15 cellular contexts compared by ENCODE assay signal in the genomic region with DNA sequence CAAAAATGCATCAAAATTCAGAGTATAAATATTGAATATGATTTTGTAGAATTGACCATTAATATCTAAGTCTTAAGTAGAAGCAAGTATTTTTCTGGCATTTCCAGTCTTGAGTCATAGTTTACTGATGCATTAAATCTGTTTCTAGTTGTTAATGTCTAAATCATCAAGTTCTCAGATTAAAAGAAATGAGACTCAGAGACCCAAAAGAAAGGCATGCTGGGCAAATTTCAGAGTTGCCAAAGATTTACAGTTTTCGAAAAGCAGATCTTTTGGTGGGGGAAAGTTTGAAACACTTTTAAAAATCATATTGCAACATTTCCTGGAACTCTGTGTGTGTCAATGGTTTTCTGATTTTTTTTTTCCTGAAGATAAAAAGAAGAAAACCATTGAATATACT.
DNase-seq lines count a peak whose midpoint lies in the region; ATAC-seq, FAIRE-seq and TF ChIP-seq lines count a peak whose summit lies in the region.
"Had no signal": no experiment of that assay in that cellular context is flagged by ENCODE, and none has a peak within 500 bp of the region (broad histone marks: within the 10 kb centered on the region; RNA-seq: fewer than 3 reads in every experiment).

No MANE protein-coding gene starts in this region.

- peaks cover 2% of the 10 kb centered on the region for H3K27me3 Mint-ChIP-seq in astrocyte (ENCODE audit: low read depth, unreplicated experiment)
- no peaks in the 10 kb centered on the region for H3K27me3 Mint-ChIP-seq in activated T-cell treated with anti-CD3 and anti-CD28 coated beads, Interleukin-2, amount 50 U/mL, for 24 hours

- H3K4me2 ChIP-seq in GM23248 (ENCODE audit: unreplicated experiment), result peak overlapping the region; percentile 52
- H3K4me2 ChIP-seq in astrocyte (ENCODE audit: low read length), result no peak overlapping the region
- H3K4me2 ChIP-seq in HepG2 (ENCODE audit: low read depth, low read length), result no peak overlapping the region

- no peak for TF ChIP-seq EP300 in HepG2 (IDR thresholded peaks at IDR 0.05; ENCODE audit: low read depth in 2 of 2, low read length in 2 of 2)
- no peak for TF ChIP-seq EP300 in HepG2 (CRISPR knock-in tag; IDR thresholded peaks at IDR 0.05; ENCODE audit: borderline replicate concordance)

- H3K36me3 ChIP-seq in GM23248 (ENCODE audit: low read depth) (no peaks in the 10 kb centered on the region), astrocyte (ENCODE audit: insufficient read depth, low read length) (no peaks in the 10 kb centered on the region), HepG2 (replicated peaks in 1 of 2; ENCODE audit: control insufficient read depth in 1 of 2, insufficient read depth in 2 of 2, low read length in 2 of 2) (no peaks in the 10 kb centered on the region)
- H3K36me3 ChIP-seq: suprapubic skin had no signal

- H3K4me1 ChIP-seq in GM23248 (ENCODE audit: insufficient read depth), result peaks cover 56% of the 10 kb centered on the region
- H3K4me1 ChIP-seq in astrocyte (ENCODE audit: insufficient read depth, low read length), result peaks cover 37% of the 10 kb centered on the region
- H3K4me1 ChIP-seq in HepG2 (ENCODE audit: insufficient read depth, low read length), result no peaks in the 10 kb centered on the region; the same call in 1 of the 2 replicates

- H3K4me3 ChIP-seq in GM23248, result no peak overlapping the region
- H3K4me3 ChIP-seq in astrocyte (ENCODE audit: insufficient read depth, low read depth, low read length), result no peak overlapping the region
- no peak overlapping the region for H3K4me3 ChIP-seq in HepG2 (replicated peaks in 1 of 3; ENCODE audit: insufficient read depth in 1 of 3, low read depth in 2 of 3, low read length in 3 of 3)
- H3K4me3 ChIP-seq: suprapubic skin had no signal

- H2AFZ ChIP-seq in GM23248 (no peak overlapping the region), astrocyte (ENCODE audit: low read depth, low read length) (no peak overlapping the region), HepG2 (ENCODE audit: low read length) (no peak overlapping the region)

- CTCF ChIA-PET in HepG2 (lab: Yijun Ruan, JAX; ENCODE audit: low intra/inter-chr PET ratio, low total read pairs), result no interaction called here

- TF ChIP-seq CTCF in astrocyte (IDR thresholded peaks at IDR 0.05; ENCODE audit: insufficient read depth, low read depth, low read length) (no peak), HepG2 (CRISPR knock-in tag; IDR thresholded peaks at IDR 0.05) (no peak)

- H3K36me3 Mint-ChIP-seq in astrocyte (ENCODE audit: low read depth, unreplicated experiment), result no peaks in the 10 kb centered on the region
- H3K36me3 Mint-ChIP-seq in activated T-cell treated with anti-CD3 and anti-CD28 coated beads, Interleukin-2, amount 50 U/mL, for 24 hours (ENCODE audit: low read depth), result no peaks in the 10 kb centered on the region

- peak; percentile 44 for DNase-seq in AG20443 (ENCODE audit: low spot score)
- peak; percentile 70 for DNase-seq in GM23248
- peak; percentile 63 for DNase-seq in astrocyte (ENCODE audit: low read depth)
- DNase-seq in kidney tubule cell (ENCODE audit: low spot score), result peak; percentile 69
- DNase-seq in COLO668 (lab: John Stamatoyannopoulos, UW; ENCODE audit: unreplicated experiment), result no peak
- no peak for DNase-seq in activated T-cell treated with anti-CD3 and anti-CD28 coated beads, Interleukin-2, amount 50 U/mL, for 24 hours
- no peak for DNase-seq in HepG2 (ENCODE audit: low spot score)
- DNase-seq in SKM-1 treated with dmso at 0.1 percent for 144 hours (lab: John Stamatoyannopoulos, UW; ENCODE audit: unreplicated experiment), result no peak
- DNase-seq: activated CD4-positive, alpha-beta T cell treated with anti-CD3 and anti-CD28 coated beads, Interleukin-2, amount 50 U/mL, for 1 hour; Calu3; MM.1S; small intestine had no signal

- no TSS peak for BruUV-seq in HepG2 (replicated peaks; lab: Mats Ljungman, UMichigan)

- FAIRE-seq in astrocyte (lab: Jason Lieb, UNC) (no peak), HepG2 (lab: Jason Lieb, UNC) (no peak)
- FAIRE-seq: small intestine had no signal

- peaks cover 18% of the 10 kb centered on the region for H3K4me1 Mint-ChIP-seq in astrocyte (ENCODE audit: low read depth, unreplicated experiment)
- H3K4me1 Mint-ChIP-seq in activated T-cell treated with anti-CD3 and anti-CD28 coated beads, Interleukin-2, amount 50 U/mL, for 24 hours (ENCODE audit: low read depth), result peaks cover 45% of the 10 kb centered on the region

- no peak for TF ChIP-seq POLR2A in HepG2 (IDR thresholded peaks at IDR 0.05; ENCODE audit: insufficient read depth in 1 of 2, low read depth in 2 of 2, low read length in 2 of 2)

- peaks cover 38% of the 10 kb centered on the region for H3F3A ChIP-seq in GM23248 (ENCODE audit: insufficient read depth)

- 0 to 2% methylated on average over 1 of the region's 1 CpG for WGBS in GM23248 (ENCODE audit: low coverage in 1 of 2, low lambda C conversion rate in 2 of 2, missing lambda C conversion rate in 2 of 2), 2 experiments
- 70% methylated on average over 1 of the region's 1 CpG for WGBS in HepG2 (ENCODE audit: low lambda C conversion rate)

- H3K27ac ChIP-seq in GM23248, result peak overlapping the region; percentile 36
- H3K27ac ChIP-seq in astrocyte (ENCODE audit: low read depth, low read length), result no peak overlapping the region
- H3K27ac ChIP-seq in HepG2 (ENCODE audit: extremely low read length, insufficient read depth, low read length), result no peak overlapping the region
- H3K27ac ChIP-seq: epithelial cell of prostate, RWPE1, suprapubic skin had no signal

- H3K9ac ChIP-seq in GM23248, result peak overlapping the region; percentile 11; the same call in 1 of the 2 replicates
- H3K9ac ChIP-seq in astrocyte (ENCODE audit: low read length), result no peak overlapping the region
- H3K9ac ChIP-seq in HepG2 (ENCODE audit: insufficient read depth, low read depth, low read length), result no peak overlapping the region

- no peak overlapping the region for H3K27ac Mint-ChIP-seq in astrocyte (ENCODE audit: unreplicated experiment)
- H3K27ac Mint-ChIP-seq in activated T-cell treated with anti-CD3 and anti-CD28 coated beads, Interleukin-2, amount 50 U/mL, for 24 hours, result no peak overlapping the region

- H3K79me2 ChIP-seq in GM23248 (ENCODE audit: insufficient read depth), result no peaks in the 10 kb centered on the region
- no peaks in the 10 kb centered on the region for H3K79me2 ChIP-seq in astrocyte (ENCODE audit: insufficient read depth, low read length)
- H3K79me2 ChIP-seq in HepG2 (ENCODE audit: insufficient read depth, low read length), result no peaks in the 10 kb centered on the region

- H3K9me2 ChIP-seq in GM23248 (ENCODE audit: insufficient read depth), result no peaks in the 10 kb centered on the region

- intact Hi-C loops in HepG2 (cut with micrococcal nuclease; ENCODE audit: unreplicated experiment), result no loop called here

- no peak for TF ChIP-seq RAD21 in HepG2 (CRISPR knock-in tag; IDR thresholded peaks at IDR 0.05)

- in situ Hi-C loops in GM23248 (cut with MboI) (loop anchor here (10.0 kb wide), 1 partner anchor 177 kb away; a partner anchor contains a TSS), HepG2 (cut with HindIII; ENCODE audit: extremely low pct_ligation_motif_present, low pct_unique_long_range_greater_than_20kb) (no loop called here)

- ATAC-seq in HepG2, result no peak

- POLR2A ChIA-PET in HepG2 (lab: Yijun Ruan, JAX), result no interaction called here

- no peaks in the 10 kb centered on the region for H3K27me3 ChIP-seq in GM23248 (replicated peaks; ENCODE audit: insufficient read depth)
- no peaks in the 10 kb centered on the region for H3K27me3 ChIP-seq in astrocyte (ENCODE audit: insufficient read depth, low read length)
- H3K27me3 ChIP-seq in HepG2 (ENCODE audit: control insufficient read depth in 1 of 2, insufficient read depth in 2 of 2, low read length in 2 of 2), result no peaks in the 10 kb centered on the region
- H3K27me3 ChIP-seq: suprapubic skin had no signal

- H3K4me3 Mint-ChIP-seq in astrocyte (ENCODE audit: unreplicated experiment), result no peak overlapping the region
- H3K4me3 Mint-ChIP-seq in activated T-cell treated with anti-CD3 and anti-CD28 coated beads, Interleukin-2, amount 50 U/mL, for 24 hours, result no peak overlapping the region

- H3K9me3 ChIP-seq in GM23248 (ENCODE audit: low read depth), result no peaks in the 10 kb centered on the region
- H3K9me3 ChIP-seq in astrocyte (ENCODE audit: insufficient read depth, low read depth, low read length), result no peaks in the 10 kb centered on the region
- H3K9me3 ChIP-seq in HepG2 (ENCODE audit: low read length), result no peaks in the 10 kb centered on the region
- H3K9me3 ChIP-seq: suprapubic skin had no signal

- no peaks in the 10 kb centered on the region for H3K9me3 Mint-ChIP-seq in astrocyte (ENCODE audit: unreplicated experiment)
- no peaks in the 10 kb centered on the region for H3K9me3 Mint-ChIP-seq in activated T-cell treated with anti-CD3 and anti-CD28 coated beads, Interleukin-2, amount 50 U/mL, for 24 hours

- H4K20me1 ChIP-seq in GM23248 (ENCODE audit: insufficient read depth) (no peaks in the 10 kb centered on the region), astrocyte (ENCODE audit: insufficient read depth, low read length) (no peaks in the 10 kb centered on the region), HepG2 (ENCODE audit: insufficient read depth, low read length) (no peaks in the 10 kb centered on the region)

TF ChIP-seq in HepG2, 621 proteins besides CTCF, POLR2A, EP300 and RAD21 (continues in another document):
- no peak for TF ChIP-seq ZNF20 (CRISPR knock-in tag; IDR thresholded peaks at IDR 0.05)

Comparison
In these comparisons a context has a peak if more than half of its experiments do, and no peak if none do; other contexts are left out.
1. DNase-seq: peak in AG20443 (single experiment), GM23248 (single experiment), astrocyte (single experiment) and kidney tubule cell (single experiment); none in COLO668 (single experiment), activated T-cell treated with anti-CD3 and anti-CD28 coated beads, Interleukin-2, amount 50 U/mL, for 24 hours (single experiment), HepG2 (single experiment) and SKM-1 treated with dmso at 0.1 percent for 144 hours (single experiment).